Comparison of ENCODE assay signal across 10 cellular contexts in genomic region chr2:201419057-201419635, GRCh38. TPM values are rescaled to one million over a fixed set of nuclear protein-coding genes. Genes with fewer than 3 reads are reported as not detected.
DNase-seq lines count a peak whose midpoint lies in the region; ATAC-seq and TF ChIP-seq lines count a peak whose summit lies in the region.
"Had no signal": no experiment of that assay in that cellular context is flagged by ENCODE, and none has a peak within 500 bp of the region (broad histone marks: within the 10 kb centered on the region; RNA-seq: fewer than 3 reads in every experiment).

No MANE protein-coding gene starts in this region.

- POLR2A ChIA-PET in activated CD4-positive, alpha-beta T cell treated with anti-CD3 and anti-CD28 coated beads for 36 hours (lab: Charles Lee) = no interaction called here
- POLR2A ChIA-PET in activated CD4-positive, alpha-beta T cell treated with anti-CD3 and anti-CD28 coated beads, Interleukin-2, amount 10 ng/mL, durations not matched to agents 7 days and 5 days (lab: Charles Lee) = no interaction called here

- peak overlapping the region; percentile 76 for H3K27ac Mint-ChIP-seq in activated CD4-positive, alpha-beta T cell treated with anti-CD3 and anti-CD28 coated beads for 36 hours
- no peak overlapping the region for H3K27ac Mint-ChIP-seq in activated CD4-positive, alpha-beta T cell treated with anti-CD3 and anti-CD28 coated beads, Interleukin-2, amount 10 ng/mL, durations not matched to agents 7 days and 5 days
- peak overlapping the region; percentile 42 for H3K27ac Mint-ChIP-seq in stimulated activated memory B cell treated with anti-CD40 and anti-IgM and Interleukin-4, amounts not matched to agents 10 μg/mL and 1 μg/mL and 100 μg/mL, for 72 hours

- H3K4me3 Mint-ChIP-seq in activated CD4-positive, alpha-beta T cell treated with anti-CD3 and anti-CD28 coated beads for 36 hours = no peak overlapping the region
- H3K4me3 Mint-ChIP-seq in activated CD4-positive, alpha-beta T cell treated with anti-CD3 and anti-CD28 coated beads, Interleukin-2, amount 10 ng/mL, durations not matched to agents 7 days and 5 days = no peak overlapping the region
- no peak overlapping the region for H3K4me3 Mint-ChIP-seq in stimulated activated memory B cell treated with anti-CD40 and anti-IgM and Interleukin-4, amounts not matched to agents 10 μg/mL and 1 μg/mL and 100 μg/mL, for 72 hours

- intact Hi-C loops in activated CD4-positive, alpha-beta T cell treated with anti-CD3 and anti-CD28 coated beads for 36 hours (cut with DNase I, micrococcal nuclease) = loop anchor here in 1 of 2 experiments (5.0 kb wide), 1 partner anchor 167 kb away; no protein-coding TSS in a partner anchor

- peak; percentile 53 for TF ChIP-seq CTCF in RWPE2 (IDR thresholded peaks at IDR 0.05; ENCODE audit: poor library complexity, severe bottlenecking)
- TF ChIP-seq CTCF in fibroblast of mammary gland (conservative IDR thresholded peaks at IDR 0.05; ENCODE audit: control insufficient read depth, insufficient read depth, low read depth, low read length) = no peak

- no peak for ATAC-seq in activated CD4-positive, alpha-beta T cell treated with anti-CD3 and anti-CD28 coated beads for 36 hours
- ATAC-seq in RWPE2 (ENCODE audit: low read depth) = peak; percentile 62; the same call in 2 of the 3 replicates
- ATAC-seq in stimulated activated memory B cell treated with anti-CD40 and anti-IgM and Interleukin-4, amounts not matched to agents 10 μg/mL and 1 μg/mL and 100 μg/mL, for 72 hours = no peak
- no peak for ATAC-seq in HG03039 (IDR thresholded peaks at IDR 0.05; ENCODE audit: unreplicated experiment)

- H3K9me3 Mint-ChIP-seq in activated CD4-positive, alpha-beta T cell treated with anti-CD3 and anti-CD28 coated beads for 36 hours (ENCODE audit: low read depth) = peaks cover 3% of the 10 kb centered on the region
- H3K9me3 Mint-ChIP-seq in activated CD4-positive, alpha-beta T cell treated with anti-CD3 and anti-CD28 coated beads, Interleukin-2, amount 10 ng/mL, durations not matched to agents 7 days and 5 days = no peaks in the 10 kb centered on the region
- no peaks in the 10 kb centered on the region for H3K9me3 Mint-ChIP-seq in stimulated activated memory B cell treated with anti-CD40 and anti-IgM and Interleukin-4, amounts not matched to agents 10 μg/mL and 1 μg/mL and 100 μg/mL, for 72 hours

- H3K27me3 ChIP-seq in RWPE2 (ENCODE audit: insufficient read depth, poor library complexity, severe bottlenecking) = no peaks in the 10 kb centered on the region

- no peak for DNase-seq in activated CD4-positive, alpha-beta T cell treated with anti-CD3 and anti-CD28 coated beads for 36 hours
- DNase-seq in activated CD4-positive, alpha-beta T cell treated with anti-CD3 and anti-CD28 coated beads, Interleukin-2, amount 10 ng/mL, durations not matched to agents 7 days and 5 days = no peak
- no peak for DNase-seq in RWPE2 (ENCODE audit: low spot score)
- peak; percentile 27 for DNase-seq in fibroblast of mammary gland (ENCODE audit: low read depth)
- no peak for DNase-seq in stimulated activated CD4-positive, alpha-beta T cell treated with anti-CD3 and anti-CD28 coated beads, Interleukin-4, amount 100 ng/mL, for 24 hours
- no peak for DNase-seq in DMS153 treated with DMSO at 0.1 percent for 48 hours (lab: John Stamatoyannopoulos, UW; ENCODE audit: unreplicated experiment)
- DNase-seq: activated effector memory CD4-positive, alpha-beta T cell treated with Interleukin-2 at 50 U/mL for 16 hours; NCI-H510A treated with DMSO at 0.1 percent for 48 hours had no signal

- peaks cover 18% of the 10 kb centered on the region for H3K36me3 ChIP-seq in RWPE2 (ENCODE audit: low read depth)

- H3K4me1 Mint-ChIP-seq in activated CD4-positive, alpha-beta T cell treated with anti-CD3 and anti-CD28 coated beads for 36 hours = peaks cover 50% of the 10 kb centered on the region
- peaks cover 38% of the 10 kb centered on the region for H3K4me1 Mint-ChIP-seq in activated CD4-positive, alpha-beta T cell treated with anti-CD3 and anti-CD28 coated beads, Interleukin-2, amount 10 ng/mL, durations not matched to agents 7 days and 5 days
- peaks cover 36% of the 10 kb centered on the region for H3K4me1 Mint-ChIP-seq in stimulated activated memory B cell treated with anti-CD40 and anti-IgM and Interleukin-4, amounts not matched to agents 10 μg/mL and 1 μg/mL and 100 μg/mL, for 72 hours

- peak overlapping the region; percentile 33 for H3K27ac ChIP-seq in RWPE2 (ENCODE audit: poor library complexity, severe bottlenecking)

- peaks cover 19% of the 10 kb centered on the region for H3K4me1 ChIP-seq in RWPE2 (ENCODE audit: insufficient read depth, poor library complexity, severe bottlenecking)

- H3K4me3 ChIP-seq in RWPE2 (ENCODE audit: severe bottlenecking) (no peak overlapping the region), fibroblast of mammary gland (ENCODE audit: control insufficient read depth, low read depth, low read length) (no peak overlapping the region)

- CTCF ChIA-PET in activated CD4-positive, alpha-beta T cell treated with anti-CD3 and anti-CD28 coated beads for 36 hours (lab: Charles Lee) = no interaction called here
- CTCF ChIA-PET in activated CD4-positive, alpha-beta T cell treated with anti-CD3 and anti-CD28 coated beads, Interleukin-2, amount 10 ng/mL, durations not matched to agents 7 days and 5 days (lab: Charles Lee) = no interaction called here

- H3K9me3 ChIP-seq in RWPE2 (ENCODE audit: severe bottlenecking) = no peaks in the 10 kb centered on the region

- H3K27me3 Mint-ChIP-seq in activated CD4-positive, alpha-beta T cell treated with anti-CD3 and anti-CD28 coated beads for 36 hours = no peaks in the 10 kb centered on the region
- H3K27me3 Mint-ChIP-seq in activated CD4-positive, alpha-beta T cell treated with anti-CD3 and anti-CD28 coated beads, Interleukin-2, amount 10 ng/mL, durations not matched to agents 7 days and 5 days = no peaks in the 10 kb centered on the region
- no peaks in the 10 kb centered on the region for H3K27me3 Mint-ChIP-seq in stimulated activated memory B cell treated with anti-CD40 and anti-IgM and Interleukin-4, amounts not matched to agents 10 μg/mL and 1 μg/mL and 100 μg/mL, for 72 hours

- H3K36me3 Mint-ChIP-seq in activated CD4-positive, alpha-beta T cell treated with anti-CD3 and anti-CD28 coated beads for 36 hours (ENCODE audit: low read depth) = peaks cover 17% of the 10 kb centered on the region
- H3K36me3 Mint-ChIP-seq in activated CD4-positive, alpha-beta T cell treated with anti-CD3 and anti-CD28 coated beads, Interleukin-2, amount 10 ng/mL, durations not matched to agents 7 days and 5 days (ENCODE audit: low read depth) = peaks cover 30% of the 10 kb centered on the region
- H3K36me3 Mint-ChIP-seq in stimulated activated memory B cell treated with anti-CD40 and anti-IgM and Interleukin-4, amounts not matched to agents 10 μg/mL and 1 μg/mL and 100 μg/mL, for 72 hours = peaks cover 20% of the 10 kb centered on the region

RNA-seq across cellular contexts. Expression of gene TRAK2, which starts 32.1 kb away (rescaled TPM):
- total RNA-seq in activated CD4-positive, alpha-beta T cell treated with anti-CD3 and anti-CD28 coated beads for 36 hours = 10 to 100 TPM; 22.5 to 25.6 TPM
- total RNA-seq in activated CD4-positive, alpha-beta T cell treated with anti-CD3 and anti-CD28 coated beads, Interleukin-2, amount 10 ng/mL, durations not matched to agents 7 days and 5 days = 10 to 100 TPM; 54.9 to 58.3 TPM

RNA-seq across cellular contexts. Expression of gene STRADB, which starts 32.4 kb away (rescaled TPM):
- total RNA-seq in activated CD4-positive, alpha-beta T cell treated with anti-CD3 and anti-CD28 coated beads for 36 hours = 10 to 100 TPM; 20.5 to 21.8 TPM
- total RNA-seq in activated CD4-positive, alpha-beta T cell treated with anti-CD3 and anti-CD28 coated beads, Interleukin-2, amount 10 ng/mL, durations not matched to agents 7 days and 5 days = 10 to 100 TPM; 25.1 to 27.9 TPM
